ENCODE assay signal across 9 cellular contexts in the genomic region with DNA sequence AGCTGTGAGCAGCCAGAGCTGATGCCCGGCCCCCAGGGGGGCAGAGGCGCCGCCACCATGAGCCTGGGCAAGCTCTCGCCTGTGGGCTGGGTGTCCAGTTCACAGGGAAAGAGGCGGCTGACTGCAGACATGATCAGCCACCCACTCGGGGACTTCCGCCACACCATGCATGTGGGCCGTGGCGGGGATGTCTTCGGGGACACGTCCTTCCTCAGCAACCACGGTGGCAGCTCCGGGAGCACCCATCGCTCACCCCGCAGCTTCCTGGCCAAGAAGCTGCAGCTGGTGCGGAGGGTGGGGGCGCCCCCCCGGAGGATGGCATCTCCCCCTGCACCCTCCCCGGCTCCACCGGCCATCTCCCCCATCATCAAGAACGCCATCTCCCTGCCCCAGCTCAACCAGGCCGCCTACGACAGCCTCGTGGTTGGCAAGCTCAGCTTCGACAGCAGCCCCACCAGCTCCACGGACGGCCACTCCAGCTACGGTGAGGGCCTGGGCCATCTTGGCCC. TPM values are rescaled to one million over a fixed set of nuclear protein-coding genes. Genes with fewer than 3 reads are reported as not detected.
DNase-seq lines count a peak whose midpoint lies in the region; ATAC-seq, FAIRE-seq and TF ChIP-seq lines count a peak whose summit lies in the region.
"Had no signal": no experiment of that assay in that cellular context is flagged by ENCODE, and none has a peak within 500 bp of the region (broad histone marks: within the 10 kb centered on the region; RNA-seq: fewer than 3 reads in every experiment).

No MANE protein-coding gene starts in this region.

- WGBS in GM12878 (ENCODE audit: insufficient coverage, insufficient replicate concordance, low lambda C conversion rate, missing lambda C conversion rate) = 7% methylated on average over 22 of the region's 28 CpGs

- no peak for TF ChIP-seq RAD21 in GM12878 (IDR thresholded peaks at IDR 0.05; ENCODE audit: insufficient read depth, low read depth, low read length)

- TF ChIP-seq CTCF in GM12878 (IDR thresholded peaks at IDR 0.05 in 2 of 3, conservative IDR thresholded peaks at IDR 0.05 in 1 of 3; ENCODE audit: control insufficient read depth in 2 of 3, extremely low read depth in 1 of 3, insufficient read depth in 1 of 3, low read depth in 3 of 3, low read length in 3 of 3) = no peak

- no peak for FAIRE-seq in GM12878 (lab: Jason Lieb, UNC)

- H3K36me3 Mint-ChIP-seq in naive B cell = no peaks in the 10 kb centered on the region

- no peaks in the 10 kb centered on the region for H3K79me2 ChIP-seq in GM12878 (ENCODE audit: control insufficient read depth, insufficient read depth, low read length)

- no peak for TF ChIP-seq EP300 in GM12878 (IDR thresholded peaks at IDR 0.05; ENCODE audit: borderline replicate concordance in 1 of 2, control insufficient read depth in 1 of 2, low read depth in 2 of 2, low read length in 2 of 2)

- ATAC-seq in GM12878 (peak; percentile 42), naive B cell (ENCODE audit: low read depth in 2 of 2) (peak; percentile 61 to 69), HG03457 (IDR thresholded peaks at IDR 0.05; ENCODE audit: unreplicated experiment) (no peak)

- in situ Hi-C loops in GM12878 (cut with MboI) = no loop called here

- peaks cover 13 to 30% (median 27%) of the 10 kb centered on the region in 3 donors for H3K27me3 Mint-ChIP-seq in naive B cell

- H3K4me1 Mint-ChIP-seq in naive B cell = peaks cover 21 to 43% (median 33%) of the 10 kb centered on the region in 3 donors

- RAD21 ChIA-PET in GM12878 (lab: Charles Lee; ENCODE audit: unreplicated experiment) = interaction anchor here (0.6 to 8.5 kb wide), 23 partner anchors 9 to 307 kb away, joined by 3 to 237 read pairs (median 5); a partner anchor contains a TSS

- H3K36me3 ChIP-seq in GM12878 (ENCODE audit: control insufficient read depth in 2 of 2, insufficient read depth in 2 of 2, low read length in 1 of 2) = no peaks in the 10 kb centered on the region

- no peaks in the 10 kb centered on the region for H3K9me3 ChIP-seq in GM12878 (replicated peaks; ENCODE audit: control insufficient read depth, insufficient read depth, low read length)

- no peak overlapping the region for H3K27ac ChIP-seq in GM12878 (ENCODE audit: control insufficient read depth, insufficient read depth)

- no peak overlapping the region for H3K4me3 ChIP-seq in GM12878

- peak overlapping the region; percentile 50; the same call in 1 of the 2 replicates for H2AFZ ChIP-seq in GM12878 (ENCODE audit: control insufficient read depth, low read depth, low read length)

- peaks cover 2 to 7% of the 10 kb centered on the region in 2 experiments for H3K27me3 ChIP-seq in GM12878 (replicated peaks in 1 of 2; ENCODE audit: control insufficient read depth in 2 of 2, insufficient read depth in 2 of 2, low read length in 1 of 2)

- no peak for TF ChIP-seq POLR2A in GM12878 (IDR thresholded peaks at IDR 0.05; ENCODE audit: low read depth, low read length)

- intact Hi-C loops in GM12878 (cut with micrococcal nuclease; ENCODE audit: unreplicated experiment) = loop anchor here (10.0 kb wide), 1 partner anchor 252 kb away; no protein-coding TSS in a partner anchor

- H3K4me2 ChIP-seq in GM12878 (ENCODE audit: control insufficient read depth, insufficient read depth) = peak overlapping the region; percentile 61

- POLR2A ChIA-PET in GM12878 (lab: Charles Lee) = interaction anchor here (0.6 to 4.9 kb wide), 7 partner anchors 14 to 81 kb away, joined by 3 to 39 read pairs (median 6); a partner anchor contains a TSS

- no peaks in the 10 kb centered on the region for H4K20me1 ChIP-seq in GM12878 (ENCODE audit: control insufficient read depth, insufficient read depth)

- H3K27ac Mint-ChIP-seq in naive B cell = peak overlapping the region in 3 of 6 donors; percentile 45 to 90 (median 88)

- H3K4me1 ChIP-seq in GM12878 (ENCODE audit: control insufficient read depth, insufficient read depth, low read length) = peaks cover 11% of the 10 kb centered on the region

- BruUV-seq in GM12878 (replicated peaks; lab: Mats Ljungman, UMichigan) = no TSS peak

- CTCF ChIA-PET in GM12878 (lab: Yijun Ruan, JAX) = interaction anchor here (0.7 to 22.0 kb wide), 26 partner anchors 9 to 307 kb away, joined by 3 to 541 read pairs (median 6); a partner anchor contains a TSS

- DNase-seq in stimulated activated CD4-positive, alpha-beta T cell treated with anti-CD3 and anti-CD28 coated beads, Interleukin-12 subunit alpha, Interleukin-12 subunit beta, amount 100 ng/mL, for 4 hours = peak; percentile 23
- DNase-seq in stimulated activated CD4-positive, alpha-beta T cell treated with anti-CD3 and anti-CD28 coated beads, Interleukin-2, amount 100 ng/mL, for 48 hours = no peak
- DNase-seq in GM12878 (ENCODE audit: low read depth, low spot score) (no peak), naive B cell (peak; percentile 64), NCI-H146 (lab: John Stamatoyannopoulos, UW) (no peak), NCI-H128 (lab: John Stamatoyannopoulos, UW; ENCODE audit: unreplicated experiment) (no peak)
- DNase-seq in NK-92 treated with Interleukin-12 subunit alpha and Interleukin-12 subunit beta, amount 100 ng/mL, for 24 hours (lab: John Stamatoyannopoulos, UW) = no peak

- no peak overlapping the region for H3K9ac ChIP-seq in GM12878 (ENCODE audit: control insufficient read depth, insufficient read depth, low read length)

- H3K9me3 Mint-ChIP-seq in naive B cell = no peaks in the 10 kb centered on the region

- SMC1A ChIA-PET in GM12878 (lab: Charles Lee; ENCODE audit: uncharacterized antibody, unreplicated experiment) = interaction anchor here (0.7 to 7.2 kb wide), 18 partner anchors 9 to 249 kb away, joined by 3 to 179 read pairs (median 4); a partner anchor contains a TSS

- peak overlapping the region; percentile 54 to 89 (median 72) for H3K4me3 Mint-ChIP-seq in naive B cell

RNA-seq across cellular contexts. Expression of a gene that starts 6.1 kb away (rescaled TPM):
- total RNA-seq in GM12878 (2013; cell fraction: nucleolus; rRNA removed) = not detected in 2 replicates
- total RNA-seq in GM12878 (2014; rRNA removed) (not detected in 2 replicates), GM12878 (2014; rRNA removed; fragmentation: Illumina TruSeq; extraction: Trizol) (not detected in 2 replicates), GM12878 (2021) (0.19 and 0.33 TPM in 2 replicates)
- polyA plus RNA-seq in GM12878 (2011; ENCODE audit: low read depth) = not detected
- polyA plus RNA-seq in GM12878 (2011; rRNA removed) (not detected in 2 replicates), GM12878 (2014; fragmentation: Illumina TruSeq; extraction: Trizol) (not detected in 2 replicates), GM12878 (2014; fragmentation: Nextera tagmentation; extraction: Ambion mirVana) (not detected), GM12878 (2014; rRNA removed) (0.04 TPM in 1 of 2 replicates, not detected in the other), GM12878 (2016; fragmentation: Nextera tagmentation; extraction: Ambion mirVana) (under 1 TPM in 1 of 2 experiments, not detected in 1; 0.09 TPM), naive B cell (ENCODE audit: low read depth in 6 of 6) (under 1 TPM in 5 of 6 donors, not detected in 1; 0.22 to 0.82 (median 0.26) TPM)
- polyA plus RNA-seq in GM12878 (2011; cell fraction: cytosol; rRNA removed) = not detected in 2 replicates
- 0.04 and 0.06 TPM in 2 replicates for polyA plus RNA-seq in GM12878 (2011; cell fraction: nucleus; rRNA removed)
- polyA plus RNA-seq in GM12878 (2012) = not detected in 2 replicates
- not detected in 2 replicates for polyA minus RNA-seq in GM12878 (2011; rRNA and poly(A)+ RNA removed)
- polyA minus RNA-seq in GM12878 (2011; cell fraction: cytosol; rRNA and poly(A)+ RNA removed) = 0.42 and 0.67 TPM in 2 replicates
- 0.19 TPM in 1 of 2 replicates, not detected in the other for polyA minus RNA-seq in GM12878 (2011; cell fraction: nucleus; rRNA and poly(A)+ RNA removed)

RNA-seq across cellular contexts. Expression of a gene that starts 13.5 kb away (rescaled TPM):
- not detected in 2 replicates for total RNA-seq in GM12878 (2013; cell fraction: nucleolus; rRNA removed)
- total RNA-seq in GM12878 (2014; rRNA removed) (0.56 and 0.60 TPM in 2 replicates), GM12878 (2014; rRNA removed; fragmentation: Illumina TruSeq; extraction: Trizol) (0.58 and 0.69 TPM in 2 replicates), GM12878 (2021) (0.67 and 0.85 TPM in 2 replicates)
- polyA plus RNA-seq in GM12878 (2011; ENCODE audit: low read depth) = not detected
- polyA plus RNA-seq in GM12878 (2011; rRNA removed) (1.2 and 2.7 TPM in 2 replicates), GM12878 (2014; fragmentation: Illumina TruSeq; extraction: Trizol) (0.56 TPM in 1 of 2 replicates, not detected in the other), GM12878 (2014; fragmentation: Nextera tagmentation; extraction: Ambion mirVana) (1 to 10 TPM; 1.8 to 2.9 TPM), GM12878 (2014; rRNA removed) (0.77 and 1.9 TPM in 2 replicates), GM12878 (2016; fragmentation: Nextera tagmentation; extraction: Ambion mirVana) (under 1 TPM in 1 of 2 experiments, not detected in 1; 0.38 TPM), naive B cell (ENCODE audit: low read depth in 6 of 6) (1 to 10 TPM in 1 of 6 donors, under 1 TPM in 3, not detected in 2; 0.60 to 2.6 (median 0.66) TPM)
- 1.7 TPM in 2 replicates for polyA plus RNA-seq in GM12878 (2011; cell fraction: cytosol; rRNA removed)
- polyA plus RNA-seq in GM12878 (2011; cell fraction: nucleus; rRNA removed) = 0.41 and 0.51 TPM in 2 replicates
- 0.24 and 0.43 TPM in 2 replicates for polyA plus RNA-seq in GM12878 (2012)
- polyA minus RNA-seq in GM12878 (2011; rRNA and poly(A)+ RNA removed) = 0.46 and 0.95 TPM in 2 replicates
- polyA minus RNA-seq in GM12878 (2011; cell fraction: cytosol; rRNA and poly(A)+ RNA removed) = not detected in 2 replicates
- polyA minus RNA-seq in GM12878 (2011; cell fraction: nucleus; rRNA and poly(A)+ RNA removed) = not detected in 2 replicates
- total RNA-seq: epithelial cell of proximal tubule had no signal

RNA-seq across cellular contexts. Expression of a gene that starts 42.3 kb away (rescaled TPM):
- total RNA-seq in GM12878 (2013; cell fraction: nucleolus; rRNA removed) = 185 and 204 TPM in 2 replicates
- total RNA-seq in GM12878 (2014; rRNA removed) (43.1 and 53.4 TPM in 2 replicates), GM12878 (2014; rRNA removed; fragmentation: Illumina TruSeq; extraction: Trizol) (29.1 and 30.4 TPM in 2 replicates), GM12878 (2021) (55.0 and 63.4 TPM in 2 replicates)
- polyA plus RNA-seq in GM12878 (2011; ENCODE audit: low read depth) = 20.6 TPM
- polyA plus RNA-seq in GM12878 (2011; rRNA removed) (38.7 and 43.7 TPM in 2 replicates), GM12878 (2014; fragmentation: Illumina TruSeq; extraction: Trizol) (23.4 and 31.6 TPM in 2 replicates), GM12878 (2014; fragmentation: Nextera tagmentation; extraction: Ambion mirVana) (1 to 10 TPM; 1.4 to 4.8 TPM), GM12878 (2014; rRNA removed) (77.8 and 79.4 TPM in 2 replicates), GM12878 (2016; fragmentation: Nextera tagmentation; extraction: Ambion mirVana) (10 to 100 TPM; 45.0 to 48.0 TPM), naive B cell (ENCODE audit: low read depth in 6 of 6) (10 to 100 TPM; 15.5 to 28.9 (median 24.2) TPM)
- 29.0 and 49.3 TPM in 2 replicates for polyA plus RNA-seq in GM12878 (2011; cell fraction: cytosol; rRNA removed)
- polyA plus RNA-seq in GM12878 (2011; cell fraction: nucleus; rRNA removed) = 214 and 255 TPM in 2 replicates
- polyA plus RNA-seq in GM12878 (2012) = 46.2 and 48.1 TPM in 2 replicates
- 30.1 and 54.2 TPM in 2 replicates for polyA minus RNA-seq in GM12878 (2011; rRNA and poly(A)+ RNA removed)
- 15.8 and 17.6 TPM in 2 replicates for polyA minus RNA-seq in GM12878 (2011; cell fraction: cytosol; rRNA and poly(A)+ RNA removed)
- 45.1 and 75.9 TPM in 2 replicates for polyA minus RNA-seq in GM12878 (2011; cell fraction: nucleus; rRNA and poly(A)+ RNA removed)

RNA-seq across cellular contexts. Expression of a gene that starts 47.2 kb away (rescaled TPM):
- total RNA-seq in GM12878 (2013; cell fraction: nucleolus; rRNA removed) = not detected in 2 replicates
- total RNA-seq in GM12878 (2014; rRNA removed) (not detected in 2 replicates), GM12878 (2014; rRNA removed; fragmentation: Illumina TruSeq; extraction: Trizol) (not detected in 2 replicates), GM12878 (2021) (0.08 and 0.21 TPM in 2 replicates)
- polyA plus RNA-seq in GM12878 (2011; ENCODE audit: low read depth) = not detected
- polyA plus RNA-seq in GM12878 (2011; rRNA removed) (0.04 and 0.10 TPM in 2 replicates), GM12878 (2014; fragmentation: Illumina TruSeq; extraction: Trizol) (not detected in 2 replicates), GM12878 (2014; fragmentation: Nextera tagmentation; extraction: Ambion mirVana) (not detected), GM12878 (2014; rRNA removed) (0.10 TPM in 1 of 2 replicates, not detected in the other), GM12878 (2016; fragmentation: Nextera tagmentation; extraction: Ambion mirVana) (not detected), naive B cell (ENCODE audit: low read depth in 6 of 6) (not detected)
- polyA plus RNA-seq in GM12878 (2011; cell fraction: cytosol; rRNA removed) = 0.10 and 0.16 TPM in 2 replicates
- polyA plus RNA-seq in GM12878 (2011; cell fraction: nucleus; rRNA removed) = 0.48 and 0.61 TPM in 2 replicates
- polyA plus RNA-seq in GM12878 (2012) = not detected in 2 replicates
- polyA minus RNA-seq in GM12878 (2011; rRNA and poly(A)+ RNA removed) = 0.10 TPM in 1 of 2 replicates, not detected in the other
- not detected in 2 replicates for polyA minus RNA-seq in GM12878 (2011; cell fraction: cytosol; rRNA and poly(A)+ RNA removed)
- 0.12 and 0.57 TPM in 2 replicates for polyA minus RNA-seq in GM12878 (2011; cell fraction: nucleus; rRNA and poly(A)+ RNA removed)

Comparison
In these comparisons a context has a peak if more than half of its experiments do, and no peak if none do; other contexts are left out.
1. DNase-seq: peak in stimulated activated CD4-positive, alpha-beta T cell treated with anti-CD3 and anti-CD28 coated beads, Interleukin-12 subunit alpha, Interleukin-12 subunit beta, amount 100 ng/mL, for 4 hours (single experiment) and naive B cell (single experiment); none in stimulated activated CD4-positive, alpha-beta T cell treated with anti-CD3 and anti-CD28 coated beads, Interleukin-2, amount 100 ng/mL, for 48 hours (0 of 2), GM12878 (single experiment), NK-92 treated with Interleukin-12 subunit alpha and Interleukin-12 subunit beta, amount 100 ng/mL, for 24 hours (single experiment), NCI-H146 (single experiment) and NCI-H128 (single experiment).